Comparison of ENCODE assay signal across 24 cellular contexts in the genomic region with DNA sequence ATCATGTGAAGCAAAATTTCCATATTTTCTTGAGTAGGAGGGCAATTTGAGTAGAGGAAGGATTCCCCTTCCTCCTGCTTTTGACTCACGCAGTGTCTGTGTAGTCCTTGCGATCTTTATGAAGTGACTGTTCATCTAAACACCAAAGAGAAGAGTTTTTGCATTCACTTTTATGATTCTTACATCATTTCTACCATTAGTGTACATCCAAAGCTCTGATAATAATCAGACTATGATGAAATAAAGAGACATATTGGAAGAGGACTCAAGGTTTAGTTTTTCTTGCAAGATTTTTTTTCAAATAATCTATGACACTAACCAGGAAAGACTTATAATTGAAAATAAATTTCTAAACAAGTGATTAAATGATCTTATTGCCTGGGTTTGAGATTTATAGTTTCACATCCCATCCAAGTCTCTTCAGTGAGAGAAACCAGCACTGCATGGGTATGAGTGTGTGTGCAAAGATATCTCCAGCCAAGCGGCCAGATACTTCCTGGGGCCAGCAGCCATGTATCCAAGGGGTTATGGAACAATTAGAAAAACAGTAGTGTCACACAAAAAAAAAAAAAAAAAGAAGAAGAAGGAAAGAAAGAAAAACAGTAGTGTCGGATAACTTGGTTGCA. TPM values are rescaled to one million over a fixed set of nuclear protein-coding genes. Genes with fewer than 3 reads are reported as not detected.
DNase-seq lines count a peak whose midpoint lies in the region; ATAC-seq, FAIRE-seq and TF ChIP-seq lines count a peak whose summit lies in the region.
"Had no signal": no experiment of that assay in that cellular context is flagged by ENCODE, and none has a peak within 500 bp of the region (broad histone marks: within the 10 kb centered on the region; RNA-seq: fewer than 3 reads in every experiment).

No MANE protein-coding gene starts in this region.

- no peak for FAIRE-seq in K562 (lab: Jason Lieb, UNC)
- FAIRE-seq in RCC 7860 (lab: Jason Lieb, UNC), result no peak
- FAIRE-seq in GM12892 (lab: Jason Lieb, UNC), result no peak
- FAIRE-seq: GM12891 had no signal

- no peak for TF ChIP-seq RAD21 in K562 (CRISPR knock-in tag; conservative IDR thresholded peaks at IDR 0.05 in 1 of 2, IDR thresholded peaks at IDR 0.05 in 1 of 2)

- TF ChIP-seq CTCF in A673 (conservative IDR thresholded peaks at IDR 0.05; ENCODE audit: low read depth, low read length) (no peak), K562 (IDR thresholded peaks at IDR 0.05 in 2 of 3, conservative IDR thresholded peaks at IDR 0.05 in 1 of 3; ENCODE audit: insufficient read depth in 2 of 3, low read depth in 1 of 3, low read length in 3 of 3) (no peak), stomach (IDR thresholded peaks at IDR 0.05) (no peak), GM20000 (IDR thresholded peaks at IDR 0.05; ENCODE audit: extremely low read depth, missing control alignments) (no peak)

- no peaks in the 10 kb centered on the region for H3K9me1 ChIP-seq in K562 (ENCODE audit: control insufficient read depth, insufficient read depth, low read length)

- DNase-seq in A673 (ENCODE audit: low spot score) (no peak), K562 (ENCODE audit: extremely low read depth in 1 of 4, low spot score in 3 of 4) (no peak), mesenchymal stem cell (peak; percentile 30), stomach (no peak), left ventricle myocardium superior (no peak), GM20000 (ENCODE audit: low spot score) (no peak), RCC 7860 (ENCODE audit: low spot score) (no peak), GM12892 (ENCODE audit: insufficient read length) (no peak)
- DNase-seq: 8988T; AML-193; C1 segment of cervical spinal cord; Calu3; CD8-positive, alpha-beta memory T cell; DMS153; Kasumi-1; NCI-H1694; NCI-H2081; NCI-H2171 treated with DMSO at 0.1 percent for 48 hours; NCI-H524 treated with DMSO at 0.1 percent for 48 hours; NCI-H82; PC-3; SIG-M5 had no signal

- no peaks in the 10 kb centered on the region for H3K36me3 ChIP-seq in A673 (ENCODE audit: insufficient read depth, low read length, poor library complexity, severe bottlenecking)
- H3K36me3 ChIP-seq in K562 (ENCODE audit: control insufficient read depth, insufficient read depth, low read length), result no peaks in the 10 kb centered on the region
- no peaks in the 10 kb centered on the region for H3K36me3 ChIP-seq in mesenchymal stem cell (ENCODE audit: control insufficient read depth in 1 of 2, insufficient read depth in 2 of 2, low read depth in 1 of 2, low read length in 2 of 2)
- no peaks in the 10 kb centered on the region for H3K36me3 ChIP-seq in stomach

- no peak overlapping the region for H2BK12ac ChIP-seq in mesenchymal stem cell (ENCODE audit: low read length in 2 of 2)

- H3K9me3 ChIP-seq in A673 (ENCODE audit: low read depth, low read length, poor library complexity, severe bottlenecking), result no peaks in the 10 kb centered on the region
- no peaks in the 10 kb centered on the region for H3K9me3 ChIP-seq in K562 (replicated peaks; ENCODE audit: control insufficient read depth, insufficient read depth, low read depth, low read length)
- no peaks in the 10 kb centered on the region for H3K9me3 ChIP-seq in mesenchymal stem cell (ENCODE audit: control insufficient read depth, low read length)
- no peaks in the 10 kb centered on the region for H3K9me3 ChIP-seq in stomach

- no peaks in the 10 kb centered on the region for H3K79me1 ChIP-seq in mesenchymal stem cell (replicated peaks; ENCODE audit: low read length, poor library complexity, severe bottlenecking)

- H3K27ac ChIP-seq in A673 (ENCODE audit: low read depth, low read length, poor library complexity, severe bottlenecking) (peak overlapping the region; percentile 32), K562 (ENCODE audit: extremely low read depth, low read depth, low read length) (no peak overlapping the region), mesenchymal stem cell (ENCODE audit: low read length, poor library complexity, severe bottlenecking) (no peak overlapping the region), stomach (peak overlapping the region in 3 of 5 donors; percentile 22 to 91 (median 84))
- H3K27ac ChIP-seq: RWPE1 had no signal

- no peaks in the 10 kb centered on the region for H3K27me3 ChIP-seq in A673 (replicated peaks; ENCODE audit: insufficient read depth, low read depth, low read length, poor library complexity)
- no peaks in the 10 kb centered on the region for H3K27me3 ChIP-seq in K562 (ENCODE audit: control insufficient read depth in 2 of 2, insufficient read depth in 2 of 2, low read length in 2 of 2)
- no peaks in the 10 kb centered on the region for H3K27me3 ChIP-seq in mesenchymal stem cell (ENCODE audit: control insufficient read depth in 1 of 2, insufficient read depth in 1 of 2, low read length in 2 of 2)
- H3K27me3 ChIP-seq in stomach, result no peaks in the 10 kb centered on the region

- no peak overlapping the region for H2BK120ac ChIP-seq in mesenchymal stem cell (ENCODE audit: low read depth, low read length)

- 0% methylated on average over 3 of the region's 4 CpGs for WGBS in K562 (ENCODE audit: insufficient coverage, low coverage, missing lambda C conversion rate)
- 89% methylated on average over 1 of the region's 4 CpGs for WGBS in mesenchymal stem cell
- WGBS in stomach, 5 donors, result 66 to 92% (median 90%) methylated on average over 4 of the region's 4 CpGs

- H2AK5ac ChIP-seq in mesenchymal stem cell (ENCODE audit: low read length, severe bottlenecking), result no peak overlapping the region

- in situ Hi-C loops in K562 (cut with MboI), result no loop called here

- no peak overlapping the region for H2BK15ac ChIP-seq in mesenchymal stem cell (ENCODE audit: low read depth, poor library complexity, severe bottlenecking)

- H3K4me1 ChIP-seq in A673 (ENCODE audit: insufficient read depth, low read length, poor library complexity, severe bottlenecking), result peaks cover 51% of the 10 kb centered on the region
- H3K4me1 ChIP-seq in K562 (replicated peaks in 1 of 2; ENCODE audit: control insufficient read depth in 2 of 2, insufficient read depth in 2 of 2, low read length in 2 of 2), result no peaks in the 10 kb centered on the region
- H3K4me1 ChIP-seq in mesenchymal stem cell (ENCODE audit: control insufficient read depth, insufficient read depth, low read depth, low read length), result peaks cover 6% of the 10 kb centered on the region
- H3K4me1 ChIP-seq in stomach, result peaks cover 0 to 7% (median 2%) of the 10 kb centered on the region in 4 donors

- H3K4ac ChIP-seq in mesenchymal stem cell (ENCODE audit: low read depth in 1 of 2, low read length in 2 of 2), result no peak overlapping the region

- no TSS peak for BruUV-seq in A673 (replicated peaks; lab: Mats Ljungman, UMichigan)
- no TSS peak for BruUV-seq in K562 (replicated peaks; lab: Mats Ljungman, UMichigan)

- no peak overlapping the region for H4K91ac ChIP-seq in mesenchymal stem cell (ENCODE audit: low read length)

- no peak overlapping the region for H3K23ac ChIP-seq in mesenchymal stem cell (ENCODE audit: low read length in 2 of 2)

- H3K9ac ChIP-seq in K562 (ENCODE audit: insufficient read depth in 1 of 2, low read depth in 2 of 2, low read length in 2 of 2) (no peak overlapping the region), mesenchymal stem cell (ENCODE audit: low read length) (no peak overlapping the region)

- H2AFZ ChIP-seq in K562 (ENCODE audit: low read depth, low read length) (no peak overlapping the region), mesenchymal stem cell (ENCODE audit: low read depth, low read length) (no peak overlapping the region)

- H3K18ac ChIP-seq in mesenchymal stem cell (ENCODE audit: low read depth in 1 of 2, low read length in 2 of 2), result no peak overlapping the region

- no peaks in the 10 kb centered on the region for H4K20me1 ChIP-seq in K562 (replicated peaks; ENCODE audit: control insufficient read depth, insufficient read depth, low read length)

- H4K8ac ChIP-seq in mesenchymal stem cell (ENCODE audit: low read length), result no peak overlapping the region

- CTCF ChIA-PET in A673 (lab: Charles Lee) (no interaction called here), K562 (lab: Yijun Ruan, JAX; ENCODE audit: low intra/inter-chr PET ratio) (no interaction called here)

- ATAC-seq in K562 (no peak), left ventricle myocardium superior (no peak)
- ATAC-seq: PC-3 had no signal

- TF ChIP-seq POLR2A in K562 (conservative IDR thresholded peaks at IDR 0.05) (no peak), stomach (IDR thresholded peaks at IDR 0.05) (no peak), GM12892 (IDR thresholded peaks at IDR 0.05; ENCODE audit: low read depth, low read length) (no peak)

- H3K79me2 ChIP-seq in K562 (ENCODE audit: control insufficient read depth, insufficient read depth, low read length), result no peaks in the 10 kb centered on the region

- POLR2A ChIA-PET in A673 (lab: Charles Lee; ENCODE audit: low non-redundant PET), result interaction anchor here (0.6 to 0.9 kb wide), 2 partner anchors 29 to 89 kb away, joined by 4 to 8 read pairs; no protein-coding TSS in a partner anchor
- POLR2A ChIA-PET in K562 (lab: Yijun Ruan, JAX), result no interaction called here

- H3K4me3 ChIP-seq in A673 (ENCODE audit: low read depth, low read length, poor library complexity, severe bottlenecking) (no peak overlapping the region), K562 (no peak overlapping the region), mesenchymal stem cell (ENCODE audit: insufficient read depth in 1 of 2, low read depth in 1 of 2, low read length in 2 of 2) (no peak overlapping the region), stomach (no peak overlapping the region)

- H3K4me2 ChIP-seq in K562 (ENCODE audit: insufficient read depth, low read length) (no peak overlapping the region), mesenchymal stem cell (ENCODE audit: low read length, poor library complexity, severe bottlenecking) (no peak overlapping the region)

- H2BK5ac ChIP-seq in mesenchymal stem cell (ENCODE audit: low read depth, low read length, poor library complexity, severe bottlenecking), result no peak overlapping the region

- H3K14ac ChIP-seq in mesenchymal stem cell (ENCODE audit: low read length in 2 of 2), result no peak overlapping the region

- intact Hi-C loops in A673 (cut with micrococcal nuclease; ENCODE audit: unreplicated experiment), result no loop called here
- intact Hi-C loops in K562 (cut with micrococcal nuclease), result no loop called here
- intact Hi-C loops in stomach (cut with DNase I; ENCODE audit: low total_unique reads), result no loop called here
- intact Hi-C loops in left ventricle myocardium superior (cut with micrococcal nuclease), result no loop called here

- TF ChIP-seq EP300 in K562 (IDR thresholded peaks at IDR 0.05; ENCODE audit: low read length) (no peak), stomach (IDR thresholded peaks at IDR 0.05) (no peak)

RNA-seq across cellular contexts. Expression of gene ACTA2, which starts 2.0 kb away (rescaled TPM):
- total RNA-seq in A673 (2021), result 52.2 and 78.4 TPM in 2 replicates
- not detected in 2 replicates for total RNA-seq in K562 (2011; cell fraction: chromatin; rRNA removed; ENCODE audit: low replicate concordance)
- not detected in 2 replicates for total RNA-seq in K562 (2011; cell fraction: nucleolus; rRNA removed)
- total RNA-seq in K562 (2011; cell fraction: nucleoplasm; rRNA removed), result not detected in 2 replicates
- 0.29 and 1.0 TPM in 2 replicates for total RNA-seq in K562 (2014; rRNA removed)
- total RNA-seq in K562 (2014; rRNA removed; fragmentation: Illumina TruSeq; extraction: Trizol), result 0.15 TPM in 1 of 2 replicates, not detected in the other
- total RNA-seq in K562 (2015; rRNA removed; fragmentation: Illumina TruSeq; extraction: Trizol), result 0.22 and 0.30 TPM in 2 replicates
- total RNA-seq in K562 (2021), result 0.60 and 1.4 TPM in 2 replicates
- not detected in 2 replicates for polyA plus RNA-seq in K562 (2011; rRNA removed)
- 0.03 TPM in 1 of 2 replicates, not detected in the other for polyA plus RNA-seq in K562 (2011; cell fraction: cytosol; rRNA removed)
- not detected in 2 replicates for polyA plus RNA-seq in K562 (2011; cell fraction: nucleus; rRNA removed)
- polyA plus RNA-seq in K562 (2012), result 0.74 and 1.1 TPM in 2 replicates
- polyA plus RNA-seq in K562 (2014; fragmentation: Illumina TruSeq; extraction: Trizol), result 0.30 and 0.48 TPM in 2 replicates
- polyA plus RNA-seq in K562 (2014; fragmentation: Nextera tagmentation; extraction: Ambion mirVana), result not detected
- 0.46 TPM in 1 of 2 replicates, not detected in the other for polyA plus RNA-seq in K562 (2014; rRNA removed)
- polyA minus RNA-seq in K562 (2011; rRNA and poly(A)+ RNA removed), result not detected in 2 replicates
- not detected in 2 replicates for polyA minus RNA-seq in K562 (2011; cell fraction: cytosol; rRNA and poly(A)+ RNA removed)
- polyA minus RNA-seq in K562 (2011; cell fraction: nucleus; rRNA and poly(A)+ RNA removed), result 0.27 TPM in 1 of 2 replicates, not detected in the other
- 390 TPM for polyA plus RNA-seq in mesenchymal stem cell (2013, experiment 1 of 2)
- polyA plus RNA-seq in mesenchymal stem cell (2013, experiment 2 of 2), result 385 TPM
- 1,000 to 10,000 TPM in 3 of 5 donors, 100 to 1,000 TPM in 2; 662 to 3,169 (median 1,551) TPM for total RNA-seq in stomach
- 1,000 to 10,000 TPM in 1 of 3 donors, 100 to 1,000 TPM in 2; 233 to 1,186 (median 339) TPM for polyA plus RNA-seq in stomach
- total RNA-seq in left ventricle myocardium superior, result 53.5 TPM
- 36.7 TPM for polyA plus RNA-seq in GM12892 (2012; ENCODE audit: missing spikeins)
- total RNA-seq: PC-3 had no signal

RNA-seq across cellular contexts. Expression of gene FAS, which starts 36.0 kb away (rescaled TPM):
- 30.4 and 40.3 TPM in 2 replicates for total RNA-seq in A673 (2021)
- total RNA-seq in K562 (2011; cell fraction: chromatin; rRNA removed; ENCODE audit: low replicate concordance), result 0.76 TPM in 1 of 2 replicates, not detected in the other
- not detected in 2 replicates for total RNA-seq in K562 (2011; cell fraction: nucleolus; rRNA removed)
- total RNA-seq in K562 (2011; cell fraction: nucleoplasm; rRNA removed), result 1.2 TPM in 1 of 2 replicates, not detected in the other
- 0.20 and 0.41 TPM in 2 replicates for total RNA-seq in K562 (2014; rRNA removed)
- 0.62 and 0.64 TPM in 2 replicates for total RNA-seq in K562 (2014; rRNA removed; fragmentation: Illumina TruSeq; extraction: Trizol)
- total RNA-seq in K562 (2015; rRNA removed; fragmentation: Illumina TruSeq; extraction: Trizol), result 0.11 and 0.29 TPM in 2 replicates
- total RNA-seq in K562 (2021), result 0.36 and 0.55 TPM in 2 replicates
- 0.08 and 0.11 TPM in 2 replicates for polyA plus RNA-seq in K562 (2011; rRNA removed)
- 0.04 TPM in 1 of 2 replicates, not detected in the other for polyA plus RNA-seq in K562 (2011; cell fraction: cytosol; rRNA removed)
- not detected in 2 replicates for polyA plus RNA-seq in K562 (2011; cell fraction: nucleus; rRNA removed)
- polyA plus RNA-seq in K562 (2012), result 0.42 and 0.91 TPM in 2 replicates
- polyA plus RNA-seq in K562 (2014; fragmentation: Illumina TruSeq; extraction: Trizol), result 0.37 and 0.68 TPM in 2 replicates
- polyA plus RNA-seq in K562 (2014; fragmentation: Nextera tagmentation; extraction: Ambion mirVana), result under 1 TPM; 0.10 to 0.34 TPM
- 0.56 TPM in 1 of 2 replicates, not detected in the other for polyA plus RNA-seq in K562 (2014; rRNA removed)
- 0.67 TPM in 1 of 2 replicates, not detected in the other for polyA minus RNA-seq in K562 (2011; rRNA and poly(A)+ RNA removed)
- polyA minus RNA-seq in K562 (2011; cell fraction: cytosol; rRNA and poly(A)+ RNA removed), result not detected in 2 replicates
- not detected in 2 replicates for polyA minus RNA-seq in K562 (2011; cell fraction: nucleus; rRNA and poly(A)+ RNA removed)
- polyA plus RNA-seq in mesenchymal stem cell (2013, experiment 1 of 2), result 16.2 TPM
- 18.1 TPM for polyA plus RNA-seq in mesenchymal stem cell (2013, experiment 2 of 2)
- total RNA-seq in stomach, result 100 to 1,000 TPM in 1 of 5 donors, 10 to 100 TPM in 3, not detected in 1; 19.3 to 107 (median 46.2) TPM
- 1 to 10 TPM; 5.0 to 8.4 (median 5.6) TPM for polyA plus RNA-seq in stomach
- 4.0 TPM for total RNA-seq in left ventricle myocardium superior
- 81.0 TPM for polyA plus RNA-seq in GM12892 (2012; ENCODE audit: missing spikeins)

Comparison
In these comparisons a context has a peak if more than half of its experiments do, and no peak if none do; other contexts are left out.
1. H3K27ac ChIP-seq: peak in A673 (single experiment) and stomach (3 of 5); none in K562 (single experiment) and mesenchymal stem cell (single experiment).
2. RNA of gene ACTA2, which starts 2.0 kb away (total RNA-seq): 662 to 3,169 TPM in stomach, 53.5 TPM in left ventricle myocardium superior (single experiment) and 52.2 to 78.4 TPM in A673; 0.15 to 1.4 TPM in K562; every median in the first group is over 10 times any median in the second.